Comparison of ENCODE assay signal across 9 cellular contexts in the genomic region with DNA sequence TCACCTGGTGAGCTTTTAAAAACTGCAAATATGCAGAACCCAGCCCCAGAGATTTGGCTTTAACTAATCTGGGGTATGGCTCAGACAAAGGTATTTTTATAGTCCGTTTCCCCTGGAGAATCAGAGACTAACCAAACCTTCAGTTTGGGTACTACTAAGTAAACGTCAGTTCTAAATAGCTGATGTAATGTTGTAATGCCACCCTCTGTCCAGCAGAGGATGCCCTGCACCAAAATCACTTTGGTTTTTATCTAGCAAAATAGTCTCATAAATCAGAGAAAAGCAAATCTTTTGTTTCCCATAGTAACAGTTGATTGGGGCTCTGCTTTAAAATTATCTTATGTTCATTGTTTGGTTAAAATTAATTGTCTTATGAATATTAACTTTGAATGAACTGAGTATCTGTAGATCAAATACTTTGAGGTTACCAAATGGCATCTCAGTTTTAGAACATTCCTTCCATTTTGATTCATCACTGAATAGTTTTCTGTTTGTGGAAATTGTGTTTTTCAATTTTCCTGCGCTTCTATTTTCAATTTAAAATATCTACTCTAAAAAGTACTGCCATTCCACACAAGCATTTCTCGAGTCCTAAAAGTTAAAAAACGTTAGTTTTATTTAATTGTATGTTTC.
DNase-seq lines count a peak whose midpoint lies in the region; ATAC-seq, FAIRE-seq and TF ChIP-seq lines count a peak whose summit lies in the region.
"Had no signal": no experiment of that assay in that cellular context is flagged by ENCODE, and none has a peak within 500 bp of the region (broad histone marks: within the 10 kb centered on the region; RNA-seq: fewer than 3 reads in every experiment).

No MANE protein-coding gene starts in this region.

- H3K27me3 Mint-ChIP-seq in activated T-cell treated with anti-CD3 and anti-CD28 coated beads, Interleukin-2, amount 50 U/mL, for 4 hours (ENCODE audit: low read depth), result no peaks in the 10 kb centered on the region
- H3K27me3 Mint-ChIP-seq: stimulated activated naive CD8-positive, alpha-beta T cell treated with anti-CD3 and anti-CD28 coated beads, Interleukin-15, Interleukin-2, amounts not matched to agents 100 ng/mL and 50 ng/mL, for 24 hours had no signal

- H3K4me3 ChIP-seq in LNCaP clone FGC (ENCODE audit: low read depth, low read length), result no peak overlapping the region

- peak; percentile 23 for FAIRE-seq in frontal cortex (lab: Jason Lieb, UNC)

- H3K36me3 Mint-ChIP-seq in activated T-cell treated with anti-CD3 and anti-CD28 coated beads, Interleukin-2, amount 50 U/mL, for 4 hours (ENCODE audit: insufficient read depth), result no peaks in the 10 kb centered on the region

- peak; percentile 95 for TF ChIP-seq CTCF in LNCaP clone FGC (IDR thresholded peaks at IDR 0.05; ENCODE audit: control insufficient read depth, extremely low read depth, insufficient read depth)

- ATAC-seq in activated T-cell treated with anti-CD3 and anti-CD28 coated beads, Interleukin-2, amount 50 U/mL, for 4 hours, result no peak
- peak; percentile 65 for ATAC-seq in GM21723 (IDR thresholded peaks at IDR 0.05; ENCODE audit: unreplicated experiment)

- H3K9me3 Mint-ChIP-seq in activated T-cell treated with anti-CD3 and anti-CD28 coated beads, Interleukin-2, amount 50 U/mL, for 4 hours, result no peaks in the 10 kb centered on the region
- H3K9me3 Mint-ChIP-seq: stimulated activated naive CD8-positive, alpha-beta T cell treated with anti-CD3 and anti-CD28 coated beads, Interleukin-15, Interleukin-2, amounts not matched to agents 100 ng/mL and 50 ng/mL, for 24 hours had no signal

- H3K4me3 Mint-ChIP-seq in activated T-cell treated with anti-CD3 and anti-CD28 coated beads, Interleukin-2, amount 50 U/mL, for 4 hours, result no peak overlapping the region
- H3K4me3 Mint-ChIP-seq: stimulated activated naive CD8-positive, alpha-beta T cell treated with anti-CD3 and anti-CD28 coated beads, Interleukin-15, Interleukin-2, amounts not matched to agents 100 ng/mL and 50 ng/mL, for 24 hours had no signal

- H3K4me1 Mint-ChIP-seq in activated T-cell treated with anti-CD3 and anti-CD28 coated beads, Interleukin-2, amount 50 U/mL, for 4 hours (ENCODE audit: low read depth), result no peaks in the 10 kb centered on the region

- peak; percentile 20 for DNase-seq in activated T-cell treated with anti-CD3 and anti-CD28 coated beads, Interleukin-2, amount 50 U/mL, for 48 hours
- no peak for DNase-seq in activated T-cell treated with anti-CD3 and anti-CD28 coated beads, Interleukin-2, amount 50 U/mL, for 4 hours
- DNase-seq in LNCaP clone FGC (ENCODE audit: low read depth) (no peak), SW480 (ENCODE audit: low spot score) (peak; percentile 34), frontal cortex (ENCODE audit: low spot score in 2 of 2) (peak in 1 of 2 donors; percentile 17), pulmonary artery endothelial cell (ENCODE audit: low read depth, low spot score) (peak; percentile 17), middle frontal gyrus (ENCODE audit: extremely low spot score, low spot score) (no peak)

Comparison
In these comparisons a context has a peak if more than half of its experiments do, and no peak if none do; other contexts are left out.
1. DNase-seq: peak in activated T-cell treated with anti-CD3 and anti-CD28 coated beads, Interleukin-2, amount 50 U/mL, for 48 hours (2 of 2), SW480 (single experiment) and pulmonary artery endothelial cell (single experiment); none in activated T-cell treated with anti-CD3 and anti-CD28 coated beads, Interleukin-2, amount 50 U/mL, for 4 hours (single experiment), LNCaP clone FGC (single experiment) and middle frontal gyrus (single experiment).